In genomic region chr1:101929343-101929742, GRCh38 we compare ENCODE assay signal across 18 cellular contexts.
DNase-seq lines count a peak whose midpoint lies in the region; ATAC-seq lines count a peak whose summit lies in the region.
"Had no signal": no experiment of that assay in that cellular context is flagged by ENCODE, and none has a peak within 500 bp of the region (broad histone marks: within the 10 kb centered on the region; RNA-seq: fewer than 3 reads in every experiment).

No MANE protein-coding gene starts in this region.

- no peak overlapping the region for H3K27ac Mint-ChIP-seq in activated CD4-positive, alpha-beta memory T cell treated with anti-CD3 and anti-CD28 coated beads for 36 hours
- H3K27ac Mint-ChIP-seq: B cell; T-cell; T-helper 2 cell treated with Interferon-gamma antibody and Interleukin-4, amounts not matched to agents 5 μg/mL and 100 μg/mL, for 36 hours had no signal

- no peaks in the 10 kb centered on the region for H3K36me3 Mint-ChIP-seq in activated CD4-positive, alpha-beta memory T cell treated with anti-CD3 and anti-CD28 coated beads for 36 hours
- H3K36me3 Mint-ChIP-seq: T-cell had no signal

- no peaks in the 10 kb centered on the region for H3K4me1 Mint-ChIP-seq in activated CD4-positive, alpha-beta memory T cell treated with anti-CD3 and anti-CD28 coated beads for 36 hours (ENCODE audit: low read depth)
- H3K4me1 Mint-ChIP-seq: B cell, T-cell had no signal

- H3K4me3 Mint-ChIP-seq in activated CD4-positive, alpha-beta memory T cell treated with anti-CD3 and anti-CD28 coated beads for 36 hours = no peak overlapping the region
- H3K4me3 Mint-ChIP-seq: B cell; T-cell; T-helper 2 cell treated with Interferon-gamma antibody and Interleukin-4, amounts not matched to agents 5 μg/mL and 100 μg/mL, for 36 hours had no signal

- DNase-seq in NCI-H82 (lab: John Stamatoyannopoulos, UW) = peak; percentile 54
- DNase-seq in NCI-H82 treated with DMSO at 0.1 percent for 48 hours (lab: John Stamatoyannopoulos, UW; ENCODE audit: unreplicated experiment) = no peak
- DNase-seq in NCI-H345 (lab: John Stamatoyannopoulos, UW) = peak; percentile 42
- peak; percentile 23 for DNase-seq in SK-N-DZ (ENCODE audit: low spot score)
- DNase-seq in activated CD4-positive, alpha-beta memory T cell treated with anti-CD3 and anti-CD28 coated beads for 36 hours = no peak
- DNase-seq: EL; IMR-90; MV-4-11; NCI-H146; NCI-H2029; NCI-H524; NK-92 treated with Interleukin-12 subunit alpha and Interleukin-12 subunit beta, amount 100 ng/mL, for 24 hours; SHP77 treated with DMSO at 0.1 percent for 48 hours; T-cell had no signal

- POLR2A ChIA-PET in activated CD4-positive, alpha-beta memory T cell treated with anti-CD3 and anti-CD28 coated beads for 36 hours (lab: Charles Lee) = no interaction called here

- CTCF ChIA-PET in activated CD4-positive, alpha-beta memory T cell treated with anti-CD3 and anti-CD28 coated beads for 36 hours (lab: Charles Lee) = no interaction called here

- H3K9me3 Mint-ChIP-seq in activated CD4-positive, alpha-beta memory T cell treated with anti-CD3 and anti-CD28 coated beads for 36 hours = no peaks in the 10 kb centered on the region
- H3K9me3 Mint-ChIP-seq: T-helper 2 cell treated with Interferon-gamma antibody and Interleukin-4, amounts not matched to agents 5 μg/mL and 100 μg/mL, for 36 hours had no signal

- ATAC-seq in GM19351 (IDR thresholded peaks at IDR 0.05; ENCODE audit: unreplicated experiment) (no peak), esophagus mucosa (no peak)
- ATAC-seq: T-cell had no signal

- intact Hi-C loops in activated CD4-positive, alpha-beta memory T cell treated with anti-CD3 and anti-CD28 coated beads for 36 hours (cut with micrococcal nuclease) = no loop called here

- H3K27me3 Mint-ChIP-seq in activated CD4-positive, alpha-beta memory T cell treated with anti-CD3 and anti-CD28 coated beads for 36 hours = no peaks in the 10 kb centered on the region
- H3K27me3 Mint-ChIP-seq: B cell, T-cell had no signal

Comparison
In these comparisons a context has a peak if more than half of its experiments do, and no peak if none do; other contexts are left out.
1. DNase-seq: peak in NCI-H82 (single experiment), NCI-H345 (single experiment) and SK-N-DZ (single experiment); none in NCI-H82 treated with DMSO at 0.1 percent for 48 hours (single experiment) and activated CD4-positive, alpha-beta memory T cell treated with anti-CD3 and anti-CD28 coated beads for 36 hours (single experiment).